Comparison of ENCODE assay signal across 8 cellular contexts in the genomic region with DNA sequence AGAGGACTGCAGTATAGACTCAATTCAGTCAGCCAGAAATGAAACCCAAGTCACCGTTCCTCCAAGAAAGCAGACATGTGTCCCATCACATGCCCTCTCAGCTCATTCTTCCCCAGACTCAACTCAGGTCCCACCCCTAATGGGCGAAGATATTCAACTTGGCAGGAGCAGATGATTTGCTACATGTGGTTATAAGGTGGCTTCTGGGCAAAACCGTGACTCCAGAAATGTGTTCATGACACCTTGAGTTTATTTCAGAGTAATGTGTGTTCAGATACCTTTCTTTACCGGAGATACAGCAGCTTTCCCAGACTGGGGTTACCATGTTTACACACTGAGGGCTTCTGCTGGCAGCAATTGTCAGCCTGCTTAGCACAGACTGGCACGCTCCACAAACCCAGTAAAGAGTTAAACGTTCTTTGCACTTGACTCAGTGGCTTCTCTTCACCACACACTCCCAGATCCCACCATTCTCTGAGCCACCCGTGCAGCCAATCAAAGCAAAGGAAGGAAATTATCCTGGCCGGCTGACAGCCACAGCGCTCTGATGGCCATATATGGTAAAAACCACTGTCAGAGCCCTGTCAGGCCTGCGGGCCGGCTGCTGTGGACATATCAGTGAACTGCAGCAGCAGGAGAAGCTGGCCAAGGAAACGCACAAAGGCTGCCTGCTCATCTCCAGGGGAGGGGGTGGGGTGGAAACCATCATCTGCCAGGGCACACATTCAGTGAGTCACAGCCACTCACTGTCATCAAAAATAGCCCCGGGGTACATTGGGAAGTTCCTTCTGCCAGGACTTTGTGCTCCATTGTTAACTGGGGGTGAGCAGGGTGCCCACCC. TPM values are rescaled to one million over a fixed set of nuclear protein-coding genes. Genes with fewer than 3 reads are reported as not detected.
A peak's percentile ranks its signal among the peaks of the same experiment; 100 is the strongest.
DNase-seq lines count a peak whose midpoint lies in the region; ATAC-seq, FAIRE-seq and TF ChIP-seq lines count a peak whose summit lies in the region.

No MANE protein-coding gene starts in this region.

- intact Hi-C loops in right cardiac atrium (cut with DNase I) (loop anchor here in 1 of 4 donors (5.0 kb wide), 1 partner anchor 36 kb away; no protein-coding TSS in a partner anchor), aorta (cut with DNase I) (loop anchor here (5.0 kb wide), 2 partner anchors 36 to 41 kb away; a partner anchor contains a TSS)

- peak; percentile 63 for ATAC-seq in HG02870 (IDR thresholded peaks at IDR 0.05; ENCODE audit: unreplicated experiment)
- peak; percentile 96 to 97 for ATAC-seq in right cardiac atrium
- ATAC-seq in aorta (ENCODE audit: low FRiP score) = peak; percentile 94

- peak; percentile 82; the same call in 1 of the 2 replicates for TF ChIP-seq POLR2A in GM12891 (IDR thresholded peaks at IDR 0.05; ENCODE audit: low read depth, low read length)

- DNase-seq in GM12891 (ENCODE audit: insufficient read length, low spot score) (peak; percentile 15), NCI-H1694 (lab: John Stamatoyannopoulos, UW) (peak; percentile 80), T-helper 2 cell (peak; percentile 6 to 88 (median 35)), anterior cingulate cortex (lab: John Stamatoyannopoulos, UW) (peak; percentile 37 to 99 (median 92)), right cardiac atrium (peak; percentile 96 to 98 (median 97)), putamen (ENCODE audit: low spot score) (peak; percentile 98), aorta (peak; percentile 96 to 97)

- no peaks in the 10 kb centered on the region for H3K9me3 ChIP-seq in right cardiac atrium (ENCODE audit: control insufficient read depth, low read length)
- no peaks in the 10 kb centered on the region for H3K9me3 ChIP-seq in aorta (ENCODE audit: control insufficient read depth, low read length)

- peak; percentile 84 for FAIRE-seq in GM12891 (lab: Jason Lieb, UNC)

- H3K36me3 ChIP-seq in aorta (ENCODE audit: control insufficient read depth in 1 of 2, insufficient read depth in 2 of 2, low read length in 1 of 2) = no peaks in the 10 kb centered on the region

- H3K27me3 ChIP-seq in right cardiac atrium (ENCODE audit: control insufficient read depth, insufficient read depth) (no peaks in the 10 kb centered on the region), aorta (ENCODE audit: control insufficient read depth in 1 of 2, insufficient read depth in 2 of 2, low read length in 1 of 2) (no peaks in the 10 kb centered on the region)

- H3K4me3 ChIP-seq in right cardiac atrium (ENCODE audit: low read length) = no peak overlapping the region
- H3K4me3 ChIP-seq in aorta (ENCODE audit: low read length in 2 of 2) = no peak overlapping the region

- H3K27ac ChIP-seq in right cardiac atrium (ENCODE audit: low read length) (peak overlapping the region; percentile 96), aorta (ENCODE audit: low read depth in 1 of 2, low read length in 2 of 2) (peak overlapping the region; percentile 87 to 100)

- H3K4me1 ChIP-seq in right cardiac atrium (ENCODE audit: control insufficient read depth, insufficient read depth, low read length) (peaks cover 23% of the 10 kb centered on the region), aorta (ENCODE audit: control insufficient read depth in 1 of 2, insufficient read depth in 2 of 2, low read length in 2 of 2) (peaks cover 5 to 8% of the 10 kb centered on the region in 2 donors)

- 4% methylated on average over 13 of the region's 13 CpGs for WGBS in right cardiac atrium
- 0 to 1% methylated on average over 13 of the region's 13 CpGs for WGBS in aorta, 2 donors

TF ChIP-seq in GM12891, 5 proteins besides CTCF, POLR2A, EP300 and RAD21:
- TF ChIP-seq POLR2AphosphoS5 (IDR thresholded peaks at IDR 0.05; ENCODE audit: low read depth, low read length) (peak; percentile 74; the same call in 1 of the 2 replicates), PAX5 (IDR thresholded peaks at IDR 0.05; ENCODE audit: insufficient read depth, low read length, severe bottlenecking) (no peak), SPI1 (IDR thresholded peaks at IDR 0.05; ENCODE audit: low read depth, low read length) (no peak), TAF1 (IDR thresholded peaks at IDR 0.05; ENCODE audit: low read depth, low read length) (peak; percentile 75; the same call in 1 of the 2 replicates), POU2F2 (IDR thresholded peaks at IDR 0.05; ENCODE audit: low read depth, low read length) (peak; percentile 35)

RNA-seq across cellular contexts. Expression of a gene that starts 39.9 kb away (rescaled TPM):
- polyA plus RNA-seq in GM12891 (2012; ENCODE audit: low read depth, missing spikeins) = 61.9 TPM
- total RNA-seq in right cardiac atrium (100 to 1,000 TPM in 2 of 4 donors, 10 to 100 TPM in 2; 85.1 to 122 (median 93.6) TPM), aorta (100 to 1,000 TPM; 207 to 387 TPM)
- polyA plus RNA-seq in right cardiac atrium (24.8 TPM), aorta (100 to 1,000 TPM in 1 of 2 donors, 10 to 100 TPM in 1; 68.0 to 145 TPM)

RNA-seq across cellular contexts. Expression of a gene that starts 57.7 kb away (rescaled TPM):
- polyA plus RNA-seq in GM12891 (2012; ENCODE audit: low read depth, missing spikeins) = 13.8 TPM
- 1 to 10 TPM; 2.9 to 6.2 (median 4.7) TPM for total RNA-seq in right cardiac atrium
- polyA plus RNA-seq in right cardiac atrium = 1.9 TPM
- total RNA-seq in aorta = 10 to 100 TPM in 1 of 2 donors, 1 to 10 TPM in 1; 8.1 to 13.0 TPM
- 1 to 10 TPM in 1 of 2 donors, under 1 TPM in 1; 0.87 to 5.4 TPM for polyA plus RNA-seq in aorta

Comparison
In these comparisons a context has a peak if more than half of its experiments do, and no peak if none do; other contexts are left out.
1. DNase-seq: peak in every context shown above with its lines; median percentile 98 in putamen; 97 in right cardiac atrium; 96 in aorta; 92 in anterior cingulate cortex; 80 in NCI-H1694; 35 in T-helper 2 cell; 15 in GM12891.